Comparison of ENCODE assay signal across 19 cellular contexts in the genomic region with DNA sequence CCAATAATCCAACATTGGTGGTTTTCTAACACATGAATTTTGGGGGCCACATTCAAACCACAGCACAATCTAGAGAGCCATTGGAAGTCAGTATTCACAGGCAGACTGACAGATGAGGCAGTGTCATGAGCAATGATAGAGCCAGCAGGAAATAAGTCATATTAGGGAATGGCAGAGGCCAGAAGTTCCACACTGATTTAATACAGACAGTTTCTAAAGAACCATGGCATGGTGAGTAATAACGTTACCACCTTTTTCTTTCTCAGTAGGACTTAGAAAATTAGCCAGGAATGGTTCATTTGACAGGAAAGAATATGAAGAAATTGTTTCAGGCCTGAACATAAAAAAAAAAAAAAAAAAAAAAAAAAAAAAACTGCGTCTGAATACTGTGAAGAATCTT.
A peak's percentile ranks its signal among the peaks of the same experiment; 100 is the strongest.
DNase-seq lines count a peak whose midpoint lies in the region; ATAC-seq, FAIRE-seq and TF ChIP-seq lines count a peak whose summit lies in the region.
"Had no signal": no experiment of that assay in that cellular context is flagged by ENCODE, and none has a peak within 500 bp of the region (broad histone marks: within the 10 kb centered on the region; RNA-seq: fewer than 3 reads in every experiment).

No MANE protein-coding gene starts in this region.

- H3K4me1 ChIP-seq in gastroesophageal sphincter = no peaks in the 10 kb centered on the region

- FAIRE-seq in bronchial epithelial cell (lab: Jason Lieb, UNC) = no peak
- FAIRE-seq in urothelium cell line (lab: Jason Lieb, UNC) = no peak
- FAIRE-seq: G401.6, HTR-8/SVneo had no signal

- H3K4me3 ChIP-seq in bronchial epithelial cell (ENCODE audit: low read depth, low read length) (no peak overlapping the region), gastroesophageal sphincter (no peak overlapping the region)
- H3K4me3 ChIP-seq: GM23338, SJCRH30 had no signal

- no peaks in the 10 kb centered on the region for H3K9me3 ChIP-seq in gastroesophageal sphincter
- H3K9me3 ChIP-seq: SJCRH30 had no signal

- no peak for TF ChIP-seq EP300 in gastroesophageal sphincter (IDR thresholded peaks at IDR 0.05)

- ATAC-seq in gastroesophageal sphincter = peak; percentile 68
- ATAC-seq: GM23338 had no signal

- no peak overlapping the region for H3K27ac ChIP-seq in gastroesophageal sphincter
- H3K27ac ChIP-seq: SJCRH30 had no signal

- WGBS in gastroesophageal sphincter (ENCODE audit: low coverage in 1 of 2), 2 donors = 49 to 90% methylated on average over 2 of the region's 2 CpGs

- no peak for TF ChIP-seq POLR2A in gastroesophageal sphincter (IDR thresholded peaks at IDR 0.05)

- H3K36me3 ChIP-seq in bronchial epithelial cell (ENCODE audit: control insufficient read depth, insufficient read depth, low read length) = no peaks in the 10 kb centered on the region
- no peaks in the 10 kb centered on the region for H3K36me3 ChIP-seq in gastroesophageal sphincter
- H3K36me3 ChIP-seq: SJCRH30 had no signal

- TF ChIP-seq CTCF in bronchial epithelial cell (IDR thresholded peaks at IDR 0.05; ENCODE audit: insufficient read depth, low read length, severe bottlenecking) = no peak
- TF ChIP-seq CTCF in gastroesophageal sphincter (IDR thresholded peaks at IDR 0.05) = no peak

- H3K27me3 ChIP-seq in bronchial epithelial cell (ENCODE audit: control insufficient read depth, insufficient read depth, low read length) (no peaks in the 10 kb centered on the region), gastroesophageal sphincter (no peaks in the 10 kb centered on the region)

- peak; percentile 71 for DNase-seq in HS-5 (ENCODE audit: low read depth)
- peak; percentile 3 for DNase-seq in bronchial epithelial cell (ENCODE audit: low read depth)
- peak; percentile 6 for DNase-seq in urothelium cell line (ENCODE audit: low spot score)
- DNase-seq in stimulated activated CD4-positive, alpha-beta T cell treated with anti-CD3 and anti-CD28 coated beads, Interleukin-15, amount 100 ng/mL, for 24 hours = no peak
- DNase-seq in activated naive CD4-positive, alpha-beta T cell treated with anti-CD3 and anti-CD28 coated beads, Interleukin-2, amount 50 U/mL, for 16 hours = no peak
- DNase-seq in SHP77 treated with DMSO at 0.1 percent for 48 hours (lab: John Stamatoyannopoulos, UW) = no peak
- DNase-seq: DMS 273 treated with DMSO at 0.1 percent for 48 hours, HCEC 1CT, Kasumi-1, NCI-H1417, NCI-H187, NCI-H2107, NCI-H2227 treated with DMSO at 0.1 percent for 48 hours, NCI-H524 had no signal

Comparison
In these comparisons a context has a peak if more than half of its experiments do, and no peak if none do; other contexts are left out.
1. DNase-seq: peak in HS-5 (single experiment), bronchial epithelial cell (single experiment) and urothelium cell line (single experiment); none in stimulated activated CD4-positive, alpha-beta T cell treated with anti-CD3 and anti-CD28 coated beads, Interleukin-15, amount 100 ng/mL, for 24 hours (single experiment), activated naive CD4-positive, alpha-beta T cell treated with anti-CD3 and anti-CD28 coated beads, Interleukin-2, amount 50 U/mL, for 16 hours (single experiment) and SHP77 treated with DMSO at 0.1 percent for 48 hours (single experiment).